ENCODE assay signal across 19 cellular contexts in the genomic region with DNA sequence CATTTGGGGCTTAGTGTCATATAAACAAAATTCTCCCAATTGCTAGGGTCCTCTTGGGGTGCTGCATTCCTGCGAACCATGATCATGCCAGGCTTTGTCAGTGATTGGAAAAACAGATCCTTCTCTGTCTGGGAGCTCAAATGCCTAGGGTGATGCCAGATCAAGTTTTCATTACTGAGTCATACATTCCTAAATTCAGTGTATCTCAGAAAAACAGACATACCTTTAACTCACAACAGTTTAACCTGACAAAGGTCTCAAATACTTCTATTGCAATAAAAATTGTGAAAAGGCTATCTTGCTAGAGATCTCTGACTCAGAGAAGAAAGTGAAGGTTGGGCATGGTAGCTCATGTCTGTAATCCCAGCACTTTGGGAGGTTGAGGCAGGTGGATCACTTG.
DNase-seq lines count a peak whose midpoint lies in the region; TF ChIP-seq lines count a peak whose summit lies in the region.
"Had no signal": no experiment of that assay in that cellular context is flagged by ENCODE, and none has a peak within 500 bp of the region (broad histone marks: within the 10 kb centered on the region; RNA-seq: fewer than 3 reads in every experiment).

No MANE protein-coding gene starts in this region.

- intact Hi-C loops in A673 (cut with micrococcal nuclease; ENCODE audit: unreplicated experiment): no loop called here
- intact Hi-C loops in sigmoid colon (cut with DNase I): no loop called here
- intact Hi-C loops in lower leg skin (cut with DNase I; ENCODE audit: low total_unique reads): no loop called here

- H3K4me3 Mint-ChIP-seq in activated naive CD8-positive, alpha-beta T cell: peak overlapping the region; percentile 65
- H3K4me3 Mint-ChIP-seq in activated naive CD8-positive, alpha-beta T cell treated with anti-CD3 and anti-CD28 coated beads for 36 hours: no peak overlapping the region
- H3K4me3 Mint-ChIP-seq: CD14-positive monocyte, H9 had no signal

- DNase-seq in activated naive CD8-positive, alpha-beta T cell treated with anti-CD3 and anti-CD28 coated beads for 36 hours: no peak
- DNase-seq in SJSA1 (ENCODE audit: low read depth in 1 of 2, low spot score in 2 of 2): peak; percentile 71 to 84
- peak; percentile 63 for DNase-seq in islet precursor cell
- no peak for DNase-seq in smooth muscle cell (lab: John Stamatoyannopoulos, UW; ENCODE audit: unreplicated experiment)
- no peak for DNase-seq in A673 (ENCODE audit: low spot score)
- no peak for DNase-seq in sigmoid colon
- no peak for DNase-seq in lower leg skin (ENCODE audit: low spot score in 2 of 2)
- DNase-seq: ACHN, colonic mucosa, H9, KBM-7, left lung, NCI-H1092 treated with DMSO at 0.1 percent for 48 hours, occipital lobe, transverse colon had no signal

- TF ChIP-seq CTCF in smooth muscle cell (IDR thresholded peaks at IDR 0.05; ENCODE audit: borderline replicate concordance, insufficient read depth, poor library complexity, severe bottlenecking) (no peak), A673 (conservative IDR thresholded peaks at IDR 0.05; ENCODE audit: low read depth, low read length) (no peak), sigmoid colon (IDR thresholded peaks at IDR 0.05) (no peak), lower leg skin (IDR thresholded peaks at IDR 0.05) (no peak)

- H3K27ac ChIP-seq in SJSA1 (peak overlapping the region; percentile 55), smooth muscle cell (ENCODE audit: low read depth) (peak overlapping the region; percentile 73), A673 (ENCODE audit: low read depth, low read length, poor library complexity, severe bottlenecking) (no peak overlapping the region), sigmoid colon (no peak overlapping the region)
- H3K27ac ChIP-seq: colonic mucosa, left lung, right atrium auricular region, SJCRH30 had no signal

- peaks cover 5% of the 10 kb centered on the region for H3F3A ChIP-seq in smooth muscle cell (ENCODE audit: low read depth)

- H3K27ac Mint-ChIP-seq in activated naive CD8-positive, alpha-beta T cell: peak overlapping the region; percentile 82
- no peak overlapping the region for H3K27ac Mint-ChIP-seq in activated naive CD8-positive, alpha-beta T cell treated with anti-CD3 and anti-CD28 coated beads for 36 hours
- H3K27ac Mint-ChIP-seq: CD14-positive monocyte, H9 had no signal

- TF ChIP-seq POLR2A in sigmoid colon (IDR thresholded peaks at IDR 0.05): no peak
- TF ChIP-seq POLR2A in lower leg skin (IDR thresholded peaks at IDR 0.05): no peak

- WGBS in smooth muscle cell (ENCODE audit: low lambda C conversion rate): 39% methylated on average over 1 of the region's 1 CpG
- WGBS in sigmoid colon, 2 donors: 77 to 87% methylated on average over 1 of the region's 1 CpG
- WGBS in lower leg skin, 2 donors: 45 to 47% methylated on average over 1 of the region's 1 CpG

- no peaks in the 10 kb centered on the region for H3K27me3 ChIP-seq in SJSA1 (replicated peaks)
- H3K27me3 ChIP-seq in smooth muscle cell (ENCODE audit: low read depth): no peaks in the 10 kb centered on the region
- H3K27me3 ChIP-seq in A673 (replicated peaks; ENCODE audit: insufficient read depth, low read depth, low read length, poor library complexity): no peaks in the 10 kb centered on the region
- H3K27me3 ChIP-seq in sigmoid colon: no peaks in the 10 kb centered on the region
- H3K27me3 ChIP-seq: colonic mucosa, left lung, right atrium auricular region, SJCRH30, transverse colon had no signal

- H3K79me2 ChIP-seq in smooth muscle cell (ENCODE audit: low read depth): no peaks in the 10 kb centered on the region

- H3K36me3 ChIP-seq in SJSA1 (no peaks in the 10 kb centered on the region), smooth muscle cell (ENCODE audit: low read depth) (no peaks in the 10 kb centered on the region), A673 (ENCODE audit: insufficient read depth, low read length, poor library complexity, severe bottlenecking) (no peaks in the 10 kb centered on the region), sigmoid colon (no peaks in the 10 kb centered on the region)
- H3K36me3 ChIP-seq: colonic mucosa, left lung, right atrium auricular region, SJCRH30, transverse colon had no signal

- H3K4me3 ChIP-seq in SJSA1 (no peak overlapping the region), smooth muscle cell (no peak overlapping the region), A673 (ENCODE audit: low read depth, low read length, poor library complexity, severe bottlenecking) (no peak overlapping the region), sigmoid colon (no peak overlapping the region), lower leg skin (ENCODE audit: low read depth, poor library complexity, severe bottlenecking) (no peak overlapping the region)
- H3K4me3 ChIP-seq: colonic mucosa, left lung, right atrium auricular region, SJCRH30, transverse colon had no signal

- H3K9ac ChIP-seq in smooth muscle cell (ENCODE audit: low read depth): no peak overlapping the region

- no peaks in the 10 kb centered on the region for H3K9me3 Mint-ChIP-seq in activated naive CD8-positive, alpha-beta T cell (ENCODE audit: low read depth)
- H3K9me3 Mint-ChIP-seq in activated naive CD8-positive, alpha-beta T cell treated with anti-CD3 and anti-CD28 coated beads for 36 hours: peaks cover 1% of the 10 kb centered on the region

- no peaks in the 10 kb centered on the region for H4K20me1 ChIP-seq in smooth muscle cell (ENCODE audit: low read depth)

- CTCF ChIA-PET in A673 (lab: Charles Lee): no interaction called here

- H2AFZ ChIP-seq in smooth muscle cell (ENCODE audit: low read depth): no peak overlapping the region

- H3K4me1 Mint-ChIP-seq in activated naive CD8-positive, alpha-beta T cell (ENCODE audit: low read depth): peaks cover 36% of the 10 kb centered on the region
- peaks cover 34% of the 10 kb centered on the region for H3K4me1 Mint-ChIP-seq in activated naive CD8-positive, alpha-beta T cell treated with anti-CD3 and anti-CD28 coated beads for 36 hours
- H3K4me1 Mint-ChIP-seq: CD14-positive monocyte, H9 had no signal

- peak overlapping the region; percentile 66 for H3K4me2 ChIP-seq in smooth muscle cell

- peaks cover 38% of the 10 kb centered on the region for H3K4me1 ChIP-seq in SJSA1 (replicated peaks)
- H3K4me1 ChIP-seq in smooth muscle cell (ENCODE audit: low read depth): no peaks in the 10 kb centered on the region
- H3K4me1 ChIP-seq in A673 (ENCODE audit: insufficient read depth, low read length, poor library complexity, severe bottlenecking): no peaks in the 10 kb centered on the region
- H3K4me1 ChIP-seq in sigmoid colon: peaks cover 0 to 30% (median 14%) of the 10 kb centered on the region in 4 donors
- H3K4me1 ChIP-seq: colonic mucosa, left lung, right atrium auricular region had no signal

- H3K9me3 ChIP-seq in SJSA1 (replicated peaks) (no peaks in the 10 kb centered on the region), smooth muscle cell (replicated peaks; ENCODE audit: low read depth) (no peaks in the 10 kb centered on the region), A673 (ENCODE audit: low read depth, low read length, poor library complexity, severe bottlenecking) (no peaks in the 10 kb centered on the region), sigmoid colon (no peaks in the 10 kb centered on the region)
- H3K9me3 ChIP-seq: colonic mucosa, left lung, right atrium auricular region, SJCRH30, transverse colon had no signal

- TF ChIP-seq EP300 in sigmoid colon (IDR thresholded peaks at IDR 0.05): no peak

- no peaks in the 10 kb centered on the region for H3K27me3 Mint-ChIP-seq in activated naive CD8-positive, alpha-beta T cell
- H3K27me3 Mint-ChIP-seq in activated naive CD8-positive, alpha-beta T cell treated with anti-CD3 and anti-CD28 coated beads for 36 hours: no peaks in the 10 kb centered on the region

- POLR2A ChIA-PET in A673 (lab: Charles Lee; ENCODE audit: low non-redundant PET): no interaction called here

- BruUV-seq in A673 (replicated peaks; lab: Mats Ljungman, UMichigan): no TSS peak

- H3K36me3 Mint-ChIP-seq in activated naive CD8-positive, alpha-beta T cell: no peaks in the 10 kb centered on the region
- no peaks in the 10 kb centered on the region for H3K36me3 Mint-ChIP-seq in activated naive CD8-positive, alpha-beta T cell treated with anti-CD3 and anti-CD28 coated beads for 36 hours
- H3K36me3 Mint-ChIP-seq: CD14-positive monocyte had no signal

Comparison
In these comparisons a context has a peak if more than half of its experiments do, and no peak if none do; other contexts are left out.
1. DNase-seq: peak in SJSA1 (2 of 2) and islet precursor cell (single experiment); none in activated naive CD8-positive, alpha-beta T cell treated with anti-CD3 and anti-CD28 coated beads for 36 hours (single experiment), smooth muscle cell (single experiment), A673 (single experiment), sigmoid colon (single experiment) and lower leg skin (0 of 2).
2. H3K27ac ChIP-seq: peak in SJSA1 (single experiment) and smooth muscle cell (single experiment); none in A673 (single experiment) and sigmoid colon (0 of 4).